Comparison of ENCODE assay signal across 1 cellular context in the genomic region with DNA sequence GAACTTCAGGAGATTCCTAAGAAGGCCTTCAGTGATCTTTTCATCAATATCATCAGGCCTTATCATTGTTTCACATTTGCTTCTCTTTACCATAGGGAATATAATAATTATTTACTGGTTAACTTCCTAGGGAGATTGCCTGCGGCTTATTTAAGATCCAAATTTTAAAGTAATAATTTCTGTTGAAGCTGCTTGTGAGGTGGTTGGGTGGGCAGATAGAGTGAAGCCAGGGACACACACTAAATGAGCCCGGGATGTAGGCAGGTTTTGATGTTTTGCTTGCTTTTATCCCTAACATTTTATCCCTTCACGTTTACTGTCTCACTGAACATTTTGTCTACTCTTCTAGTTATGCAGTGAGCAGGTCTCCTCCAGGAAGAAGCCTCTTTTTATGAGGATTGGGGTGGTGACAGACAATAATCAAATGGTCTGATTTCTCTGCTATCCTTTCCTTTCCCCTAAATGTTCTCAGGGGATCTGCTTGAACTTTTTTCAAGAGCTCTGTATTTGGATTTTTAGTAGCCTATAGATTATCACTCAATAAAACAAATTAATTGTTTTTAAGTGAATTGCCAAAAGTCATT.
TF ChIP-seq lines count a peak whose summit lies in the region.

No MANE protein-coding gene starts in this region.

TF ChIP-seq in WTC11, 78 proteins besides CTCF, POLR2A, EP300 and RAD21 (continued from another document):
- TF ChIP-seq, protein P1, sequence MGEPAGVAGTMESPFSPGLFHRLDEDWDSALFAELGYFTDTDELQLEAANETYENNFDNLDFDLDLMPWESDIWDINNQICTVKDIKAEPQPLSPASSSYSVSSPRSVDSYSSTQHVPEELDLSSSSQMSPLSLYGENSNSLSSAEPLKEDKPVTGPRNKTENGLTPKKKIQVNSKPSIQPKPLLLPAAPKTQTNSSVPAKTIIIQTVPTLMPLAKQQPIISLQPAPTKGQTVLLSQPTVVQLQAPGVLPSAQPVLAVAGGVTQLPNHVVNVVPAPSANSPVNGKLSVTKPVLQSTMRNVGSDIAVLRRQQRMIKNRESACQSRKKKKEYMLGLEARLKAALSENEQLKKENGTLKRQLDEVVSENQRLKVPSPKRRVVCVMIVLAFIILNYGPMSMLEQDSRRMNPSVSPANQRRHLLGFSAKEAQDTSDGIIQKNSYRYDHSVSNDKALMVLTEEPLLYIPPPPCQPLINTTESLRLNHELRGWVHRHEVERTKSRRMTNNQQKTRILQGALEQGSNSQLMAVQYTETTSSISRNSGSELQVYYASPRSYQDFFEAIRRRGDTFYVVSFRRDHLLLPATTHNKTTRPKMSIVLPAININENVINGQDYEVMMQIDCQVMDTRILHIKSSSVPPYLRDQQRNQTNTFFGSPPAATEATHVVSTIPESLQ (CRISPR knock-in tag; IDR thresholded peaks at IDR 0.05), result no peak
- no peak for TF ChIP-seq CREM (CRISPR knock-in tag; IDR thresholded peaks at IDR 0.05)
- TF ChIP-seq SP1 (CRISPR knock-in tag; conservative IDR thresholded peaks at IDR 0.05), result no peak
- TF ChIP-seq ELF4 (CRISPR knock-in tag; IDR thresholded peaks at IDR 0.05; ENCODE audit: low read depth), result no peak
- TF ChIP-seq, protein P2, sequence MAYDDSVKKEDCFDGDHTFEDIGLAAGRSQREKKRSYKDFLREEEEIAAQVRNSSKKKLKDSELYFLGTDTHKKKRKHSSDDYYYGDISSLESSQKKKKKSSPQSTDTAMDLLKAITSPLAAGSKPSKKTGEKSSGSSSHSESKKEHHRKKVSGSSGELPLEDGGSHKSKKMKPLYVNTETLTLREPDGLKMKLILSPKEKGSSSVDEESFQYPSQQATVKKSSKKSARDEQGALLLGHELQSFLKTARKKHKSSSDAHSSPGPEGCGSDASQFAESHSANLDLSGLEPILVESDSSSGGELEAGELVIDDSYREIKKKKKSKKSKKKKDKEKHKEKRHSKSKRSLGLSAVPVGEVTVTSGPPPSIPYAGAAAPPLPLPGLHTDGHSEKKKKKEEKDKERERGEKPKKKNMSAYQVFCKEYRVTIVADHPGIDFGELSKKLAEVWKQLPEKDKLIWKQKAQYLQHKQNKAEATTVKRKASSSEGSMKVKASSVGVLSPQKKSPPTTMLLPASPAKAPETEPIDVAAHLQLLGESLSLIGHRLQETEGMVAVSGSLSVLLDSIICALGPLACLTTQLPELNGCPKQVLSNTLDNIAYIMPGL (CRISPR knock-in tag; IDR thresholded peaks at IDR 0.05), result no peak
- no peak for TF ChIP-seq MYBL2 (CRISPR knock-in tag; IDR thresholded peaks at IDR 0.05)
